ENCODE assay signal across 18 cellular contexts in genomic region chr20:62771396-62772102, GRCh38. TPM values are rescaled to one million over a fixed set of nuclear protein-coding genes. Genes with fewer than 3 reads are reported as not detected.
"Had no signal": no experiment of that assay in that cellular context is flagged by ENCODE, and none has a peak within 500 bp of the region (broad histone marks: within the 10 kb centered on the region; RNA-seq: fewer than 3 reads in every experiment).

No MANE protein-coding gene starts in this region.

- H3K4me3 Mint-ChIP-seq: activated CD4-positive, alpha-beta T cell treated with anti-CD3 and anti-CD28 coated beads, Interleukin-2, amount 10 ng/mL, durations not matched to agents 24 days and 14 days; activated CD8-positive, alpha-beta T cell treated with anti-CD3 and anti-CD28 coated beads for 36 hours; activated T-helper 17 cell treated with anti-CD3 and anti-CD28 coated beads, Interleukin-2, amount 50 U/mL, for 72 hours; dendritic cell treated with granulocyte-macrophage colony-stimulating factor and Interleukin-4, amounts not matched to agents 40 ng/mL and 50 ng/mL, for 4 days; stimulated activated naive CD8-positive, alpha-beta T cell treated with anti-CD3 and anti-CD28 coated beads, Interleukin-15, Interleukin-2, amounts not matched to agents 100 ng/mL and 50 ng/mL, for 24 hours had no signal

- ATAC-seq: activated CD8-positive, alpha-beta T cell treated with anti-CD3 and anti-CD28 coated beads for 36 hours; activated T-helper 17 cell treated with anti-CD3 and anti-CD28 coated beads, Interleukin-2, amount 50 U/mL, for 72 hours; gastroesophageal sphincter; heart right ventricle; naive thymus-derived CD4-positive, alpha-beta T cell had no signal

- DNase-seq: activated CD4-positive, alpha-beta T cell treated with anti-CD3 and anti-CD28 coated beads, Interleukin-2, amount 10 ng/mL, durations not matched to agents 24 days and 14 days; activated CD8-positive, alpha-beta T cell treated with anti-CD3 and anti-CD28 coated beads for 36 hours; activated naive CD4-positive, alpha-beta T cell; activated T-cell treated with anti-CD3 and anti-CD28 coated beads, Interleukin-2, amount 50 U/mL, for 1 hour; effector CD8-positive, alpha-beta T cell; kidney glomerular epithelial cell; mesenchymal stem cell; naive thymus-derived CD4-positive, alpha-beta T cell had no signal

- H3K4me3 ChIP-seq: esophagus muscularis mucosa, gastroesophageal sphincter, heart right ventricle, tibial nerve, vagina had no signal

- H3K27me3 Mint-ChIP-seq: activated CD8-positive, alpha-beta T cell treated with anti-CD3 and anti-CD28 coated beads for 36 hours; activated T-helper 17 cell treated with anti-CD3 and anti-CD28 coated beads, Interleukin-2, amount 50 U/mL, for 72 hours; stimulated activated naive CD8-positive, alpha-beta T cell treated with anti-CD3 and anti-CD28 coated beads, Interleukin-15, Interleukin-2, amounts not matched to agents 100 ng/mL and 50 ng/mL, for 24 hours had no signal

- H3K27me3 ChIP-seq: vagina had no signal

- H3K9me3 ChIP-seq: esophagus muscularis mucosa, gastroesophageal sphincter, heart right ventricle, tibial nerve, vagina had no signal

- H3K36me3 Mint-ChIP-seq: naive thymus-derived CD4-positive, alpha-beta T cell had no signal

- H3K27ac Mint-ChIP-seq: activated CD4-positive, alpha-beta T cell treated with anti-CD3 and anti-CD28 coated beads, Interleukin-2, amount 10 ng/mL, durations not matched to agents 24 days and 14 days; activated CD8-positive, alpha-beta T cell treated with anti-CD3 and anti-CD28 coated beads for 36 hours; activated T-helper 17 cell treated with anti-CD3 and anti-CD28 coated beads, Interleukin-2, amount 50 U/mL, for 72 hours; stimulated activated naive CD8-positive, alpha-beta T cell treated with anti-CD3 and anti-CD28 coated beads, Interleukin-15, Interleukin-2, amounts not matched to agents 100 ng/mL and 50 ng/mL, for 24 hours had no signal

- H3K9me3 Mint-ChIP-seq: activated CD4-positive, alpha-beta T cell treated with anti-CD3 and anti-CD28 coated beads, Interleukin-2, amount 10 ng/mL, durations not matched to agents 24 days and 14 days; activated CD8-positive, alpha-beta T cell treated with anti-CD3 and anti-CD28 coated beads for 36 hours; activated T-helper 17 cell treated with anti-CD3 and anti-CD28 coated beads, Interleukin-2, amount 50 U/mL, for 72 hours; dendritic cell treated with granulocyte-macrophage colony-stimulating factor and Interleukin-4, amounts not matched to agents 40 ng/mL and 50 ng/mL, for 4 days; stimulated activated naive CD8-positive, alpha-beta T cell treated with anti-CD3 and anti-CD28 coated beads, Interleukin-15, Interleukin-2, amounts not matched to agents 100 ng/mL and 50 ng/mL, for 24 hours had no signal

- H3K36me3 ChIP-seq: esophagus muscularis mucosa, gastroesophageal sphincter, heart right ventricle, tibial nerve, vagina had no signal

- H3K27ac ChIP-seq: esophagus muscularis mucosa, gastroesophageal sphincter, heart right ventricle, parathyroid adenoma, tibial nerve, vagina had no signal

RNA-seq across cellular contexts. Expression of gene COL9A3, which starts 45.3 kb away (rescaled TPM):
- total RNA-seq: activated CD4-positive, alpha-beta T cell treated with anti-CD3 and anti-CD28 coated beads, Interleukin-2, amount 10 ng/mL, durations not matched to agents 24 days and 14 days; activated CD8-positive, alpha-beta T cell treated with anti-CD3 and anti-CD28 coated beads for 36 hours; activated T-helper 17 cell treated with anti-CD3 and anti-CD28 coated beads, Interleukin-2, amount 50 U/mL, for 72 hours; bronchial epithelial cell had no signal
- polyA plus RNA-seq: naive thymus-derived CD4-positive, alpha-beta T cell had no signal
